ENCODE assay signal across 8 cellular contexts in genomic region chr14:102437997-102438922, GRCh38.
DNase-seq lines count a peak whose midpoint lies in the region; ATAC-seq and TF ChIP-seq lines count a peak whose summit lies in the region.

No MANE protein-coding gene starts in this region.

- H3K27me3 ChIP-seq in right atrium auricular region (no peaks in the 10 kb centered on the region), uterus (no peaks in the 10 kb centered on the region)

- intact Hi-C loops in uterus (cut with DNase I; ENCODE audit: low total_unique reads), result loop anchor here (2.0 kb wide), 1 partner anchor 79 kb away; no protein-coding TSS in a partner anchor

- DNase-seq in GM12865 (ENCODE audit: low read depth) (peak; percentile 90), NCI-H1105 treated with DMSO at 0.1 percent for 48 hours (lab: John Stamatoyannopoulos, UW) (peak; percentile 90), T-helper 2 cell (peak; percentile 34 to 81 (median 46)), right atrium auricular region (ENCODE audit: low spot score) (peak; percentile 79), pulmonary artery endothelial cell (ENCODE audit: low read depth, low spot score) (peak; percentile 45), uterus (peak; percentile 82 to 86)

- H3K4me3 ChIP-seq in GM12865 (ENCODE audit: low read depth, low read length) (no peak overlapping the region), right atrium auricular region (no peak overlapping the region), uterus (peak overlapping the region in 1 of 2 donors; percentile 27)

- TF ChIP-seq CTCF in GM12865 (IDR thresholded peaks at IDR 0.05; ENCODE audit: insufficient read depth, low read depth, low read length, missing control alignments) (peak; percentile 75), right atrium auricular region (IDR thresholded peaks at IDR 0.05) (peak; percentile 56 to 89), uterus (IDR thresholded peaks at IDR 0.05) (peak; percentile 71 to 82 (median 77))

- no peak for TF ChIP-seq POLR2A in uterus (IDR thresholded peaks at IDR 0.05)

- H3K27ac ChIP-seq in angular gyrus (ENCODE audit: low read depth, low read length) (peak overlapping the region; percentile 78), right atrium auricular region (no peak overlapping the region), uterus (no peak overlapping the region)

- H3K9me3 ChIP-seq in right atrium auricular region (no peaks in the 10 kb centered on the region), uterus (no peaks in the 10 kb centered on the region)

- no peaks in the 10 kb centered on the region for H3K4me1 ChIP-seq in right atrium auricular region
- H3K4me1 ChIP-seq in uterus, result no peaks in the 10 kb centered on the region

- H3K36me3 ChIP-seq in right atrium auricular region (peaks cover 45% of the 10 kb centered on the region), uterus (no peaks in the 10 kb centered on the region)

- ATAC-seq in HG02610 (IDR thresholded peaks at IDR 0.05; ENCODE audit: unreplicated experiment), result no peak
